ENCODE assay signal across 8 cellular contexts in genomic region chr14:63759454-63759853, GRCh38. TPM values are rescaled to one million over a fixed set of nuclear protein-coding genes. Genes with fewer than 3 reads are reported as not detected.
DNase-seq lines count a peak whose midpoint lies in the region; ATAC-seq, FAIRE-seq and TF ChIP-seq lines count a peak whose summit lies in the region.

No MANE protein-coding gene starts in this region.

- H3K4me1 ChIP-seq in small intestine (ENCODE audit: control insufficient read depth in 2 of 2, insufficient read depth in 1 of 2, low read depth in 1 of 2, low read length in 1 of 2): no peaks in the 10 kb centered on the region

- peak overlapping the region; percentile 93 for H3K27ac Mint-ChIP-seq in activated CD4-positive, alpha-beta T cell treated with anti-CD3 and anti-CD28 coated beads, Interleukin-2, amount 10 ng/mL, durations not matched to agents 24 days and 14 days
- peak overlapping the region; percentile 85 for H3K27ac Mint-ChIP-seq in activated T-helper 17 cell treated with anti-CD3 and anti-CD28 coated beads, Interleukin-2, amount 50 U/mL, for 72 hours

- H3K27me3 Mint-ChIP-seq in activated CD4-positive, alpha-beta T cell treated with anti-CD3 and anti-CD28 coated beads, Interleukin-2, amount 10 ng/mL, durations not matched to agents 24 days and 14 days: no peaks in the 10 kb centered on the region
- no peaks in the 10 kb centered on the region for H3K27me3 Mint-ChIP-seq in activated T-helper 17 cell treated with anti-CD3 and anti-CD28 coated beads, Interleukin-2, amount 50 U/mL, for 72 hours

- H3K27me3 ChIP-seq in small intestine (ENCODE audit: control insufficient read depth in 2 of 2, insufficient read depth in 2 of 2, low read length in 2 of 2): no peaks in the 10 kb centered on the region

- TF ChIP-seq CTCF in RWPE1 (conservative IDR thresholded peaks at IDR 0.05; ENCODE audit: low read depth): no peak

- no peaks in the 10 kb centered on the region for H3K36me3 Mint-ChIP-seq in activated CD4-positive, alpha-beta T cell treated with anti-CD3 and anti-CD28 coated beads, Interleukin-2, amount 10 ng/mL, durations not matched to agents 24 days and 14 days (ENCODE audit: low read depth)
- H3K36me3 Mint-ChIP-seq in activated T-helper 17 cell treated with anti-CD3 and anti-CD28 coated beads, Interleukin-2, amount 50 U/mL, for 72 hours (ENCODE audit: low read depth): no peaks in the 10 kb centered on the region

- H3K27ac ChIP-seq in small intestine (ENCODE audit: low read depth in 1 of 2, low read length in 1 of 2): peak overlapping the region; percentile 20 to 70
- H3K27ac ChIP-seq in RWPE1: no peak overlapping the region

- H3K4me3 ChIP-seq in small intestine (ENCODE audit: low read depth in 1 of 2, low read length in 2 of 2): no peak overlapping the region

- H3K4me3 Mint-ChIP-seq in activated CD4-positive, alpha-beta T cell treated with anti-CD3 and anti-CD28 coated beads, Interleukin-2, amount 10 ng/mL, durations not matched to agents 24 days and 14 days: peak overlapping the region; percentile 81
- peak overlapping the region; percentile 74 for H3K4me3 Mint-ChIP-seq in activated T-helper 17 cell treated with anti-CD3 and anti-CD28 coated beads, Interleukin-2, amount 50 U/mL, for 72 hours

- CTCF ChIA-PET in RWPE1 (lab: Yijun Ruan, JAX): no interaction called here

- intact Hi-C loops in activated CD4-positive, alpha-beta T cell treated with anti-CD3 and anti-CD28 coated beads, Interleukin-2, amount 10 ng/mL, durations not matched to agents 24 days and 14 days (cut with micrococcal nuclease): no loop called here

- DNase-seq in activated CD4-positive, alpha-beta T cell treated with anti-CD3 and anti-CD28 coated beads, Interleukin-2, amount 10 ng/mL, durations not matched to agents 24 days and 14 days: peak; percentile 80
- no peak for DNase-seq in activated CD4-positive, alpha-beta T cell treated with anti-CD3 and anti-CD28 coated beads, Interleukin-2, amount 50 U/mL, for 1 hour
- DNase-seq in small intestine (peak; percentile 49), NCI-H345 treated with DMSO at 0.1 percent for 48 hours (lab: John Stamatoyannopoulos, UW; ENCODE audit: unreplicated experiment) (no peak), RWPE1 (ENCODE audit: low spot score) (no peak)

- no peak for FAIRE-seq in small intestine (lab: Jason Lieb, UNC)

- 23 to 30% (median 29%) methylated on average over 5 of the region's 5 CpGs for WGBS in small intestine, 3 donors

- H3K9me3 ChIP-seq in small intestine (ENCODE audit: control insufficient read depth, low read depth): no peaks in the 10 kb centered on the region

- POLR2A ChIA-PET in RWPE1 (lab: Yijun Ruan, JAX; ENCODE audit: low non-redundant PET): no interaction called here

- H3K4me1 Mint-ChIP-seq in activated CD4-positive, alpha-beta T cell treated with anti-CD3 and anti-CD28 coated beads, Interleukin-2, amount 10 ng/mL, durations not matched to agents 24 days and 14 days: peaks cover 11% of the 10 kb centered on the region
- H3K4me1 Mint-ChIP-seq in activated T-helper 17 cell treated with anti-CD3 and anti-CD28 coated beads, Interleukin-2, amount 50 U/mL, for 72 hours: peaks cover 5% of the 10 kb centered on the region

- ATAC-seq in HG02870 (IDR thresholded peaks at IDR 0.05; ENCODE audit: unreplicated experiment): peak; percentile 59
- ATAC-seq in activated T-helper 17 cell treated with anti-CD3 and anti-CD28 coated beads, Interleukin-2, amount 50 U/mL, for 72 hours (replicated peaks): peak; percentile 95
- no peak for ATAC-seq in HG02938 (IDR thresholded peaks at IDR 0.05; ENCODE audit: unreplicated experiment)

- no peaks in the 10 kb centered on the region for H3K9me3 Mint-ChIP-seq in activated CD4-positive, alpha-beta T cell treated with anti-CD3 and anti-CD28 coated beads, Interleukin-2, amount 10 ng/mL, durations not matched to agents 24 days and 14 days
- no peaks in the 10 kb centered on the region for H3K9me3 Mint-ChIP-seq in activated T-helper 17 cell treated with anti-CD3 and anti-CD28 coated beads, Interleukin-2, amount 50 U/mL, for 72 hours

- no peaks in the 10 kb centered on the region for H3K36me3 ChIP-seq in small intestine (ENCODE audit: control insufficient read depth in 2 of 2, insufficient read depth in 2 of 2, low read length in 2 of 2)

RNA-seq across cellular contexts. Expression of gene SGPP1, which starts 31.6 kb away (rescaled TPM):
- total RNA-seq in activated CD4-positive, alpha-beta T cell treated with anti-CD3 and anti-CD28 coated beads, Interleukin-2, amount 10 ng/mL, durations not matched to agents 24 days and 14 days: 12.2 and 13.3 TPM in 2 replicates
- 10 to 100 TPM in 1 of 2 donors, 1 to 10 TPM in 1; 7.7 to 11.1 TPM for total RNA-seq in activated T-helper 17 cell treated with anti-CD3 and anti-CD28 coated beads, Interleukin-2, amount 50 U/mL, for 72 hours
- 1 to 10 TPM; 3.2 to 7.8 (median 4.7) TPM for polyA plus RNA-seq in small intestine

Comparison
In these comparisons a context has a peak if more than half of its experiments do, and no peak if none do; other contexts are left out.
1. DNase-seq: peak in activated CD4-positive, alpha-beta T cell treated with anti-CD3 and anti-CD28 coated beads, Interleukin-2, amount 10 ng/mL, durations not matched to agents 24 days and 14 days (single experiment) and small intestine (single experiment); none in activated CD4-positive, alpha-beta T cell treated with anti-CD3 and anti-CD28 coated beads, Interleukin-2, amount 50 U/mL, for 1 hour (single experiment), NCI-H345 treated with DMSO at 0.1 percent for 48 hours (single experiment) and RWPE1 (single experiment).